Comparison of ENCODE assay signal across 8 cellular contexts in the genomic region with DNA sequence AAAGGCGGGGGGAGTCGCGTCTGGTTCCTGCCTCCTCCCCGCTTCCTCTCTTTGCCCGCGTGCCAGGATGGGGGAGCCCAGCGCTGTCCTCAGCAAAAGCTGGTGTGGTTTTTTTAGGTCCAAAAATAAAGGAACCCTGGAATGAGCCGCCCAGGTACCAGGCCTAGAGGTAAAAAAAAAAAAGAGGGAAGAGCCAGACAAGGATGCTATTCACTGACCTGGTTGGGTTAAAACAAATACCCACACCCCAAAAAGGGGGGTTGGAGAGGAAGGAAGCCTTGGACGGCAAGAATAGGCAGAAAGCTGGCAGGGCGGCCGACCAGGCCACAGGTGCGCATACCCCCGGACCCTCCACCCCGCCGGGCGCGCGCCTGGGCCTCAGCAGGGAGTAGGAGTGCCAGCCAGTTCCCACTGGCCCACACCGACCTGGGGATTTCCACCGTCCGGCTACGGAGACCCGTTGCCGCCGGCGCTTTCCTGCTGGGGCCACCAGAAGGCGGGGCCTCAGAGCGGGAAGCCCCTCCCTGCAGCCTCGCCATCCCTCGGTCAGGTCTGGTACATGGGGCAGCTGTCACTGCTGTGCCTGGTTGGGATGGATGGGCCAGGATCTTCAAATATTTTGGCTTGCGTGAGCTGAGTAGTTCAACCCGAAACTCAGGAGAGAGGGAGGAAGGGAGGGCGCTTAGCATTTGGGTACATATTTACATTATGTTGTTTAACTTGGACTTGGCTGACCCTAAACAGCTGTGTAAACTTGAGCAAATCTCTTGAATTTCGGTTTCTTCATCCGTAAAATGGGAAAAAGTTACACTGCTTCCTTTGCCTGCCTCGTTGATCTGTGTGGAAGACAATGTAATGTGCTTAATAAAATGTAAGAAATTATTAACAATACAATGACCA. TPM values are rescaled to one million over a fixed set of nuclear protein-coding genes. Genes with fewer than 3 reads are reported as not detected.
DNase-seq lines count a peak whose midpoint lies in the region; ATAC-seq, FAIRE-seq and TF ChIP-seq lines count a peak whose summit lies in the region.

No MANE protein-coding gene starts in this region.

- peaks cover 64% of the 10 kb centered on the region for H3K4me1 ChIP-seq in astrocyte (ENCODE audit: insufficient read depth, low read length)
- H3K4me1 ChIP-seq in gastrocnemius medialis: peaks cover 70 to 74% of the 10 kb centered on the region in 2 donors

- peak overlapping the region; percentile 89 for H3K9ac ChIP-seq in astrocyte (ENCODE audit: low read length)

- H3K27ac ChIP-seq in astrocyte (ENCODE audit: low read depth, low read length) (peak overlapping the region; percentile 88), gastrocnemius medialis (peak overlapping the region; percentile 95 to 100 (median 100))

- H3K27ac Mint-ChIP-seq in T-helper 17 cell (peak overlapping the region; percentile 97), astrocyte (ENCODE audit: unreplicated experiment) (peak overlapping the region; percentile 98)

- TF ChIP-seq CTCF in astrocyte (IDR thresholded peaks at IDR 0.05; ENCODE audit: insufficient read depth, low read depth, low read length): no peak
- TF ChIP-seq CTCF in gastrocnemius medialis (IDR thresholded peaks at IDR 0.05 in 4 of 5, conservative IDR thresholded peaks at IDR 0.05 in 1 of 5): no peak

- H3K4me3 ChIP-seq in astrocyte (ENCODE audit: insufficient read depth, low read depth, low read length): peak overlapping the region; percentile 62
- H3K4me3 ChIP-seq in gastrocnemius medialis: peak overlapping the region; percentile 55 to 70 (median 59)

- H3K79me2 ChIP-seq in astrocyte (ENCODE audit: insufficient read depth, low read length): no peaks in the 10 kb centered on the region

- H3K27me3 ChIP-seq in astrocyte (ENCODE audit: insufficient read depth, low read length): no peaks in the 10 kb centered on the region
- no peaks in the 10 kb centered on the region for H3K27me3 ChIP-seq in gastrocnemius medialis

- peak; percentile 71 for DNase-seq in GM12891 (ENCODE audit: insufficient read length, low spot score)
- peak; percentile 68 for DNase-seq in NCI-H1048 (lab: John Stamatoyannopoulos, UW)
- peak; percentile 72 to 82 (median 80) for DNase-seq in T-helper 17 cell
- DNase-seq in astrocyte (ENCODE audit: low read depth): peak; percentile 75
- peak in 41 of 51 donors; percentile 10 to 75 (median 54) for DNase-seq in hypothalamus (lab: John Stamatoyannopoulos, UW)
- peak; percentile 69 to 84 for DNase-seq in gastrocnemius medialis
- no peak for DNase-seq in putamen (ENCODE audit: low spot score)

- no peaks in the 10 kb centered on the region for H3K36me3 Mint-ChIP-seq in T-helper 17 cell (ENCODE audit: low read depth)
- H3K36me3 Mint-ChIP-seq in astrocyte (ENCODE audit: low read depth, unreplicated experiment): no peaks in the 10 kb centered on the region

- peak overlapping the region; percentile 1 for H2AFZ ChIP-seq in astrocyte (ENCODE audit: low read depth, low read length)

- TF ChIP-seq POLR2A in GM12891 (IDR thresholded peaks at IDR 0.05; ENCODE audit: low read depth, low read length) (peak; percentile 56; the same call in 1 of the 2 replicates), gastrocnemius medialis (IDR thresholded peaks at IDR 0.05) (peak; percentile 50 to 55)

- H3K27me3 Mint-ChIP-seq in T-helper 17 cell (no peaks in the 10 kb centered on the region), astrocyte (ENCODE audit: low read depth, unreplicated experiment) (no peaks in the 10 kb centered on the region)

- H3K4me1 Mint-ChIP-seq in T-helper 17 cell (peaks cover 58% of the 10 kb centered on the region), astrocyte (ENCODE audit: low read depth, unreplicated experiment) (peaks cover 53% of the 10 kb centered on the region)

- H3K36me3 ChIP-seq in astrocyte (ENCODE audit: insufficient read depth, low read length): no peaks in the 10 kb centered on the region
- H3K36me3 ChIP-seq in gastrocnemius medialis: no peaks in the 10 kb centered on the region

- peak overlapping the region; percentile 93 for H3K4me3 Mint-ChIP-seq in T-helper 17 cell
- H3K4me3 Mint-ChIP-seq in astrocyte (ENCODE audit: unreplicated experiment): peak overlapping the region; percentile 78

- intact Hi-C loops in gastrocnemius medialis (cut with DNase I; ENCODE audit: low total_unique reads): loop anchor here (1.0 to 2.0 kb wide), 2 partner anchors 8 to 115 kb away; no protein-coding TSS in a partner anchor

- H3K9me3 Mint-ChIP-seq in astrocyte (ENCODE audit: unreplicated experiment): no peaks in the 10 kb centered on the region

- FAIRE-seq in GM12891 (lab: Jason Lieb, UNC) (peak; percentile 90), astrocyte (lab: Jason Lieb, UNC) (no peak)

- H3K4me2 ChIP-seq in astrocyte (ENCODE audit: low read length): peak overlapping the region; percentile 96

- in situ Hi-C loops in gastrocnemius medialis (cut with MboI; ENCODE audit: low sequenced_read_pairs in 4 of 4): no loop called here

- H3K9me3 ChIP-seq in T-helper 17 cell (ENCODE audit: control insufficient read depth, low read length, poor library complexity, severe bottlenecking) (no peaks in the 10 kb centered on the region), astrocyte (ENCODE audit: insufficient read depth, low read depth, low read length) (no peaks in the 10 kb centered on the region), gastrocnemius medialis (no peaks in the 10 kb centered on the region)

- ATAC-seq in HG02588 (IDR thresholded peaks at IDR 0.05; ENCODE audit: unreplicated experiment) (peak; percentile 76), T-helper 17 cell (peak; percentile 78), gastrocnemius medialis (peak; percentile 22 to 34)

- no peaks in the 10 kb centered on the region for H4K20me1 ChIP-seq in astrocyte (ENCODE audit: insufficient read depth, low read length)

TF ChIP-seq in GM12891, 5 proteins besides CTCF, POLR2A, EP300 and RAD21:
- TF ChIP-seq POU2F2 (IDR thresholded peaks at IDR 0.05; ENCODE audit: low read depth, low read length): 0 out of 2 replicates have a peak, but pooled peaks have one; percentile 41
- TF ChIP-seq TAF1 (IDR thresholded peaks at IDR 0.05; ENCODE audit: low read depth, low read length): peak; percentile 8; the same call in 1 of the 2 replicates
- TF ChIP-seq SPI1 (IDR thresholded peaks at IDR 0.05; ENCODE audit: low read depth, low read length): peak; percentile 76
- TF ChIP-seq POLR2AphosphoS5 (IDR thresholded peaks at IDR 0.05; ENCODE audit: low read depth, low read length): peak; percentile 81
- TF ChIP-seq PAX5 (IDR thresholded peaks at IDR 0.05; ENCODE audit: insufficient read depth, low read length, severe bottlenecking): no peak
TF ChIP-seq in GM12891: peak in this region for 4.

RNA-seq across cellular contexts. Expression of gene IRF2BPL, which starts 5.4 kb away (rescaled TPM):
- 22.0 TPM for polyA plus RNA-seq in GM12891 (2012; ENCODE audit: low read depth, missing spikeins)
- total RNA-seq in T-helper 17 cell (10 to 100 TPM; 41.9 to 51.7 TPM), astrocyte (42.7 and 55.3 TPM in 2 replicates), gastrocnemius medialis (10 to 100 TPM; 15.0 to 26.4 (median 17.0) TPM)

Comparison
In these comparisons a context has a peak if more than half of its experiments do, and no peak if none do; other contexts are left out.
1. ATAC-seq: peak in every context shown above with its lines; median percentile 78 in T-helper 17 cell; 76 in HG02588; 28 in gastrocnemius medialis.